ENCODE assay signal across 8 cellular contexts in the genomic region with DNA sequence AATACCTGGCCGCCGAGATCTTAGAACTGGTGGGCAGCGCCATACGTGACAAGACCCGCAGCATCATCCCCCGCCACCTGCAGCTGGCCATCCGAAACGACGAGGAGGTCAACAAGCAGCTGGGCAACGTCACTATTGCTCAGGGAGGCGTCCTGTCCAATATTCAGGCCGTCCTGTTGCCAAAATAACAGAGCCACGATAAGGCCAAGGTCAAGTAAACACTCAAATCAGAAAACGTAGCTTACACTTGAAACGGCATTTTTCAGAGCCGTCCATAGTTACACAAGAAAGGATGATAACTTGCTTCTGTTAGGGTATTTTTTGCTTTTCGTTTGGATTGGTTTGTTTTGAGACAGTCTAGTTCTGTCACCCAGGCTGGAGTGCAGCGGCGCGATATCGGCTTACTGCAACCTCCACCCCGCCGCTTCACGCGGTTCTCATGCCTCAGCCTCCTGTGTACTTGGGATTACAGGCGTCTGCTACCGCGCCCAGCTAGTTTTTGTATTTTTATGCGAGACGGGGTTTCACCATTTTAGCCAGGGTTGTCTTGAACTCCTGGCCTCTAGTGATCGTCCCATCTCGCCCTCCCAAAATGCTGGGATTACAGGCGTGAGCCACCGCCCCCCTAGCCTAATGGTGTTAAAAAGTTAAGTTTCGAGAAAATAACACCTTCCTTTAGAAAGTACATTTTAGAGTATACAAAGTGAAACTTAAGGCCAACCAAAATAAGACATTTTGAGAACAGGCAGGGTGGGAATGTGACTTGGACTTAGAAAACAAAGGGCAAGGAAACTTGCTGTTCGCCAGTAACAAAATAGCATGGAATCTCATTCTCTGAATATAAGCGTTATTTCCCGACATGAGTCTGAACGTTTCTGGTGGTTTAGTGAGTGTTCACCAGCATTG. TPM values are rescaled to one million over a fixed set of nuclear protein-coding genes. Genes with fewer than 3 reads are reported as not detected.
DNase-seq lines count a peak whose midpoint lies in the region; ATAC-seq and TF ChIP-seq lines count a peak whose summit lies in the region.

No MANE protein-coding gene starts in this region.

- H3K9ac ChIP-seq in NT2/D1 (ENCODE audit: insufficient read length, low read depth), result peak overlapping the region; percentile 93

- H3F3A ChIP-seq in DOHH2 (ENCODE audit: control insufficient read depth, insufficient read depth), result peaks cover 39% of the 10 kb centered on the region

- ATAC-seq in GM21825 (IDR thresholded peaks at IDR 0.05; ENCODE audit: unreplicated experiment), result peak; percentile 24

- 0 to 3% (median 2%) methylated on average over 27 to 39 of the region's 39 CpGs for WGBS in adrenal gland, 4 donors

- H3K9me2 ChIP-seq in DOHH2 (replicated peaks; ENCODE audit: control insufficient read depth, low read length), result no peaks in the 10 kb centered on the region

- DNase-seq in NT2/D1 (ENCODE audit: low read depth, low spot score) (no peak), adrenal gland (peak; percentile 68 to 92 (median 83)), iris pigment epithelial cell (ENCODE audit: low read depth) (peak; percentile 55), cortex of kidney (lab: John Stamatoyannopoulos, UW) (no peak), NCI-H446 treated with DMSO at 0.1 percent for 48 hours (lab: John Stamatoyannopoulos, UW) (no peak)
- peak in 2 of 3 donors; percentile 38 to 49 for DNase-seq in stimulated activated CD4-positive, alpha-beta T cell treated with anti-CD3 and anti-CD28 coated beads, TNF-alpha, amount 100 ng/mL, for 48 hours (ENCODE audit: low read depth in 3 of 3)

- no peaks in the 10 kb centered on the region for H3K79me2 ChIP-seq in DOHH2 (ENCODE audit: control insufficient read depth, low read length)

- intact Hi-C loops in adrenal gland (cut with DNase I), result no loop called here

- peaks cover 50% of the 10 kb centered on the region for H3K4me1 ChIP-seq in DOHH2 (ENCODE audit: control insufficient read depth, low read length)
- no peaks in the 10 kb centered on the region for H3K4me1 ChIP-seq in NT2/D1 (ENCODE audit: insufficient read depth, insufficient read length)
- H3K4me1 ChIP-seq in adrenal gland (replicated peaks in 1 of 2), result peaks cover 4 to 15% of the 10 kb centered on the region in 2 donors

- H3K9me3 ChIP-seq in DOHH2 (ENCODE audit: control insufficient read depth, insufficient read depth, low read length), result peaks cover 8% of the 10 kb centered on the region; the same call in 1 of the 2 replicates
- no peaks in the 10 kb centered on the region for H3K9me3 ChIP-seq in NT2/D1 (ENCODE audit: insufficient read depth, low read length)
- no peaks in the 10 kb centered on the region for H3K9me3 ChIP-seq in adrenal gland (replicated peaks in 1 of 3)

- H3K36me3 ChIP-seq in DOHH2 (ENCODE audit: control insufficient read depth, low read length), result peaks cover 19% of the 10 kb centered on the region
- no peaks in the 10 kb centered on the region for H3K36me3 ChIP-seq in NT2/D1 (ENCODE audit: insufficient read depth, insufficient read length, low read length)
- H3K36me3 ChIP-seq in adrenal gland (replicated peaks in 1 of 2), result no peaks in the 10 kb centered on the region

- H3K4me3 ChIP-seq in DOHH2 (ENCODE audit: low read length) (peak overlapping the region; percentile 60), NT2/D1 (ENCODE audit: insufficient read length, low read depth) (peak overlapping the region; percentile 44), adrenal gland (peak overlapping the region; percentile 3 to 56 (median 32))

- H3K27ac ChIP-seq in DOHH2 (ENCODE audit: low read depth, low read length), result peak overlapping the region; percentile 88
- H3K27ac ChIP-seq in adrenal gland, result peak overlapping the region; percentile 78 to 98 (median 97)

- peak overlapping the region; percentile 80 for H3K4me2 ChIP-seq in DOHH2 (ENCODE audit: low read length)

- no peak for TF ChIP-seq POLR2A in adrenal gland (IDR thresholded peaks at IDR 0.05)

- H3K27me3 ChIP-seq in DOHH2 (ENCODE audit: control insufficient read depth, low read length) (no peaks in the 10 kb centered on the region), NT2/D1 (ENCODE audit: insufficient read depth, insufficient read length) (no peaks in the 10 kb centered on the region), adrenal gland (no peaks in the 10 kb centered on the region)

- TF ChIP-seq CTCF in DOHH2 (IDR thresholded peaks at IDR 0.05; ENCODE audit: low read depth, low read length, poor library complexity, severe bottlenecking) (no peak), adrenal gland (IDR thresholded peaks at IDR 0.05) (peak in 3 of 6 experiments; percentile 10 to 23 (median 21))

- no peaks in the 10 kb centered on the region for H4K20me1 ChIP-seq in DOHH2 (ENCODE audit: control insufficient read depth, insufficient read depth, low read depth, low read length)

RNA-seq across cellular contexts. Expression of gene HFE, which starts 42.8 kb away (rescaled TPM):
- total RNA-seq in adrenal gland, result 10 to 100 TPM; 12.9 to 32.1 (median 23.6) TPM
- polyA plus RNA-seq in adrenal gland, result 10 to 100 TPM in 1 of 3 donors, 1 to 10 TPM in 2; 6.2 to 15.9 (median 6.4) TPM

Comparison
In these comparisons a context has a peak if more than half of its experiments do, and no peak if none do; other contexts are left out.
1. DNase-seq: peak in adrenal gland (7 of 7), iris pigment epithelial cell (single experiment) and stimulated activated CD4-positive, alpha-beta T cell treated with anti-CD3 and anti-CD28 coated beads, TNF-alpha, amount 100 ng/mL, for 48 hours (2 of 3); none in NT2/D1 (single experiment), cortex of kidney (single experiment) and NCI-H446 treated with DMSO at 0.1 percent for 48 hours (single experiment).
2. Peak in every context shown above with its lines, with median percentiles within 50 percentile points of each other: H3K4me3 ChIP-seq.